ENCODE assay signal across 12 cellular contexts in the genomic region with DNA sequence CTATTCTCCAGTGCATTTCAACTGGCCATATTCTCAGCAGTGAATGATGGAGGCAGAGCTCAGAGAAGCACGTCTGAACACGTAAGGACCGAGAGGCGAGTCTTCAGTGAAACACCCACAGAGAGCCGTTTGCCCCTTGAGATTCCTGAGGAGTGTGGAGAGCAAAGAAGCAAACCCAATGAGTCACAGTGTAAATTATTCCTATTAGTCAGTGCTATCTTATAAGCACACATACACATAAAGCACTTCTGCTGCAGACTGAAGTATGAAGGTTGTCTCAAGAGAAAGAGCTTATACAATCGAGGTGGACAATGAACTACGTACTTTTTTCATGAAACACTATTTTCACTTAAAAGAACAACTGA. TPM values are rescaled to one million over a fixed set of nuclear protein-coding genes. Genes with fewer than 3 reads are reported as not detected.
A peak's percentile ranks its signal among the peaks of the same experiment; 100 is the strongest.
DNase-seq lines count a peak whose midpoint lies in the region; ATAC-seq and TF ChIP-seq lines count a peak whose summit lies in the region.
"Had no signal": no experiment of that assay in that cellular context is flagged by ENCODE, and none has a peak within 500 bp of the region (broad histone marks: within the 10 kb centered on the region; RNA-seq: fewer than 3 reads in every experiment).

No MANE protein-coding gene starts in this region.

- 54% methylated on average over 7 of the region's 7 CpGs for WGBS in esophagus muscularis mucosa

- TF ChIP-seq POLR2A in esophagus muscularis mucosa (IDR thresholded peaks at IDR 0.05; ENCODE audit: low read depth): no peak

- H3K36me3 ChIP-seq in PC-3 (ENCODE audit: low read depth, low read length): no peaks in the 10 kb centered on the region
- H3K36me3 ChIP-seq in esophagus muscularis mucosa: no peaks in the 10 kb centered on the region
- no peaks in the 10 kb centered on the region for H3K36me3 ChIP-seq in skeletal muscle satellite cell (ENCODE audit: insufficient read depth, low read length)
- H3K36me3 ChIP-seq: pancreas had no signal

- intact Hi-C loops in PC-3 (cut with micrococcal nuclease) (loop anchor here (2.0 kb wide), 1 partner anchor 30 kb away; no protein-coding TSS in a partner anchor), esophagus muscularis mucosa (cut with DNase I) (no loop called here)
- intact Hi-C loops in activated CD4-positive, alpha-beta T cell treated with anti-CD3 and anti-CD28 coated beads for 36 hours (cut with DNase I, micrococcal nuclease): no loop called here

- H3K4me2 ChIP-seq in PC-3 (ENCODE audit: low read length) (peak overlapping the region; percentile 84), skeletal muscle satellite cell (ENCODE audit: low read length) (peak overlapping the region; percentile 41)

- H3K27ac Mint-ChIP-seq in activated CD4-positive, alpha-beta T cell treated with anti-CD3 and anti-CD28 coated beads for 36 hours: no peak overlapping the region

- H3K27ac ChIP-seq in PC-3 (ENCODE audit: low read length): peak overlapping the region; percentile 75
- H3K27ac ChIP-seq in esophagus muscularis mucosa (replicated peaks in 1 of 4): peak overlapping the region in 1 of 4 donors; percentile 19
- H3K27ac ChIP-seq: pancreas had no signal

- POLR2A ChIA-PET in PC-3 (lab: Charles Lee; ENCODE audit: unreplicated experiment): interaction anchor here (0.6 to 0.7 kb wide), 3 partner anchors 14 to 775 kb away, joined by 3 to 4 read pairs (median 3); no protein-coding TSS in a partner anchor
- POLR2A ChIA-PET in activated CD4-positive, alpha-beta T cell treated with anti-CD3 and anti-CD28 coated beads for 36 hours (lab: Charles Lee): no interaction called here

- no peaks in the 10 kb centered on the region for H4K20me1 ChIP-seq in PC-3 (ENCODE audit: low read length)

- no peaks in the 10 kb centered on the region for H3K9me3 ChIP-seq in PC-3 (ENCODE audit: low read length)
- H3K9me3 ChIP-seq in esophagus muscularis mucosa: no peaks in the 10 kb centered on the region
- H3K9me3 ChIP-seq in skeletal muscle satellite cell (replicated peaks; ENCODE audit: low read length): no peaks in the 10 kb centered on the region
- H3K9me3 ChIP-seq: pancreas had no signal

- ATAC-seq in PC-3: peak; percentile 98
- ATAC-seq in activated CD4-positive, alpha-beta T cell treated with anti-CD3 and anti-CD28 coated beads for 36 hours: no peak

- peak overlapping the region; percentile 52 for H2AFZ ChIP-seq in PC-3 (ENCODE audit: low read length)

- DNase-seq in ELR (ENCODE audit: low read depth) (peak; percentile 66), PC-3 (peak; percentile 92), esophagus muscularis mucosa (ENCODE audit: extremely low spot score) (peak; percentile 60), C1 segment of cervical spinal cord (lab: John Stamatoyannopoulos, UW) (no peak), midbrain (lab: John Stamatoyannopoulos, UW) (no peak), cortex of kidney (lab: John Stamatoyannopoulos, UW) (no peak)
- DNase-seq in activated CD4-positive, alpha-beta T cell treated with anti-CD3 and anti-CD28 coated beads for 36 hours: no peak
- DNase-seq: activated CD8-positive, alpha-beta memory T cell treated with anti-CD3 and anti-CD28 coated beads, Interleukin-2, amount 50 U/mL, for 48 hours; cerebellar nuclear complex; NCI-H774; pancreas had no signal

- TF ChIP-seq CTCF in PC-3 (conservative IDR thresholded peaks at IDR 0.05; ENCODE audit: low read depth, low read length) (no peak), esophagus muscularis mucosa (IDR thresholded peaks at IDR 0.05) (no peak)

- no peaks in the 10 kb centered on the region for H3K9me2 ChIP-seq in PC-3 (replicated peaks; ENCODE audit: low read length)

- no peaks in the 10 kb centered on the region for H3K36me3 Mint-ChIP-seq in activated CD4-positive, alpha-beta T cell treated with anti-CD3 and anti-CD28 coated beads for 36 hours (ENCODE audit: low read depth)

- TF ChIP-seq EP300 in esophagus muscularis mucosa (IDR thresholded peaks at IDR 0.05): no peak

- peaks cover 40% of the 10 kb centered on the region for H3K4me1 ChIP-seq in PC-3 (ENCODE audit: insufficient read depth, low read length)
- H3K4me1 ChIP-seq in esophagus muscularis mucosa: peaks cover 45 to 81% (median 69%) of the 10 kb centered on the region in 4 donors
- H3K4me1 ChIP-seq in skeletal muscle satellite cell (ENCODE audit: control insufficient read depth, insufficient read depth, low read length): peaks cover 9% of the 10 kb centered on the region
- H3K4me1 ChIP-seq: pancreas had no signal

- H3K9ac ChIP-seq in PC-3 (ENCODE audit: low read length): peak overlapping the region; percentile 18; the same call in 1 of the 2 replicates
- H3K9ac ChIP-seq in skeletal muscle satellite cell (ENCODE audit: low read depth, low read length): no peak overlapping the region

- H3F3A ChIP-seq in PC-3 (ENCODE audit: low read length, unreplicated experiment): peaks cover 8% of the 10 kb centered on the region

- peaks cover 46% of the 10 kb centered on the region for H3K79me2 ChIP-seq in PC-3 (ENCODE audit: low read length)

- H3K9me3 Mint-ChIP-seq in activated CD4-positive, alpha-beta T cell treated with anti-CD3 and anti-CD28 coated beads for 36 hours (ENCODE audit: low read depth): no peaks in the 10 kb centered on the region

- no TSS peak for BruUV-seq in PC-3 (replicated peaks; lab: Mats Ljungman, UMichigan)

- H3K4me3 ChIP-seq in PC-3 (ENCODE audit: low read length) (peak overlapping the region; percentile 56), esophagus muscularis mucosa (no peak overlapping the region), skeletal muscle satellite cell (ENCODE audit: low read length) (no peak overlapping the region)
- H3K4me3 ChIP-seq: pancreas had no signal

- H3K27me3 ChIP-seq in PC-3 (ENCODE audit: low read length): no peaks in the 10 kb centered on the region
- no peaks in the 10 kb centered on the region for H3K27me3 ChIP-seq in esophagus muscularis mucosa
- H3K27me3 ChIP-seq in skeletal muscle satellite cell (ENCODE audit: control insufficient read depth, insufficient read depth, low read length): peaks cover 41% of the 10 kb centered on the region
- H3K27me3 ChIP-seq: pancreas had no signal

- no peak overlapping the region for H3K4me3 Mint-ChIP-seq in activated CD4-positive, alpha-beta T cell treated with anti-CD3 and anti-CD28 coated beads for 36 hours

- CTCF ChIA-PET in PC-3 (lab: Charles Lee): no interaction called here
- CTCF ChIA-PET in activated CD4-positive, alpha-beta T cell treated with anti-CD3 and anti-CD28 coated beads for 36 hours (lab: Charles Lee): no interaction called here

- H3K27me3 Mint-ChIP-seq in activated CD4-positive, alpha-beta T cell treated with anti-CD3 and anti-CD28 coated beads for 36 hours: peaks cover 3% of the 10 kb centered on the region

- H3K4me1 Mint-ChIP-seq in activated CD4-positive, alpha-beta T cell treated with anti-CD3 and anti-CD28 coated beads for 36 hours: no peaks in the 10 kb centered on the region

RNA-seq across cellular contexts. Expression of gene GALNT18, which starts 37.4 kb away (rescaled TPM):
- total RNA-seq in PC-3 (2014; rRNA removed) (34.5 and 41.1 TPM in 2 replicates), esophagus muscularis mucosa (10 to 100 TPM; 29.1 to 67.0 (median 49.3) TPM)
- 2.8 and 7.0 TPM in 2 replicates for total RNA-seq in skeletal muscle satellite cell (2012; rRNA removed)
- total RNA-seq in activated CD4-positive, alpha-beta T cell treated with anti-CD3 and anti-CD28 coated beads for 36 hours: 1 to 10 TPM; 6.9 to 8.8 TPM

Comparison
In these comparisons a context has a peak if more than half of its experiments do, and no peak if none do; other contexts are left out.
1. DNase-seq: peak in ELR (single experiment), PC-3 (single experiment) and esophagus muscularis mucosa (single experiment); none in C1 segment of cervical spinal cord (0 of 14), midbrain (single experiment), cortex of kidney (single experiment) and activated CD4-positive, alpha-beta T cell treated with anti-CD3 and anti-CD28 coated beads for 36 hours (single experiment).